In genomic region chr1:151255381-151255780, GRCh38 we compare ENCODE assay signal across 8 cellular contexts. TPM values are rescaled to one million over a fixed set of nuclear protein-coding genes. Genes with fewer than 3 reads are reported as not detected.
DNase-seq lines count a peak whose midpoint lies in the region; ATAC-seq and TF ChIP-seq lines count a peak whose summit lies in the region.

No MANE protein-coding gene starts in this region.

- peak overlapping the region; percentile 57 for H3K27ac ChIP-seq in PC-9
- H3K27ac ChIP-seq in esophagus muscularis mucosa (replicated peaks in 1 of 4) = peak overlapping the region; percentile 86 to 91 (median 90)
- H3K27ac ChIP-seq in prostate gland = no peak overlapping the region

- H2AFZ ChIP-seq in PC-9 = peak overlapping the region; percentile 71; the same call in 1 of the 2 replicates

- TF ChIP-seq CTCF in PC-9 (conservative IDR thresholded peaks at IDR 0.05) (no peak), esophagus muscularis mucosa (IDR thresholded peaks at IDR 0.05) (no peak), prostate gland (IDR thresholded peaks at IDR 0.05) (no peak), mucosa of descending colon (IDR thresholded peaks at IDR 0.05) (no peak)

- H3K4me1 ChIP-seq in PC-9 (replicated peaks; ENCODE audit: insufficient read depth) (peaks cover 7% of the 10 kb centered on the region), esophagus muscularis mucosa (peaks cover 14 to 43% (median 35%) of the 10 kb centered on the region in 4 donors), prostate gland (replicated peaks) (no peaks in the 10 kb centered on the region), mucosa of descending colon (ENCODE audit: low read depth) (peaks cover 17% of the 10 kb centered on the region)

- H3K9me3 ChIP-seq in PC-9 (ENCODE audit: insufficient read depth, low read depth) = no peaks in the 10 kb centered on the region
- H3K9me3 ChIP-seq in esophagus muscularis mucosa = no peaks in the 10 kb centered on the region
- H3K9me3 ChIP-seq in prostate gland = no peaks in the 10 kb centered on the region
- no peaks in the 10 kb centered on the region for H3K9me3 ChIP-seq in mucosa of descending colon

- peak overlapping the region; percentile 76 for H3K4me3 ChIP-seq in PC-9
- peak overlapping the region; percentile 84 to 100 (median 90) for H3K4me3 ChIP-seq in esophagus muscularis mucosa
- peak overlapping the region; percentile 92 to 95 for H3K4me3 ChIP-seq in prostate gland
- H3K4me3 ChIP-seq in mucosa of descending colon = no peak overlapping the region

- WGBS in esophagus muscularis mucosa = 43% methylated on average over 10 of the region's 10 CpGs
- 30% methylated on average over 10 of the region's 10 CpGs for WGBS in prostate gland

- POLR2A ChIA-PET in PC-9 (lab: Charles Lee; ENCODE audit: unreplicated experiment) = no interaction called here

- DNase-seq in Daoy (ENCODE audit: low read depth) (peak; percentile 8), PC-9 (no peak), esophagus muscularis mucosa (ENCODE audit: extremely low spot score) (no peak), prostate gland (ENCODE audit: low spot score) (no peak), mucosa of descending colon (no peak), HPDE6-E6E7 (ENCODE audit: extremely low spot score) (no peak)
- no peak for DNase-seq in stimulated activated CD4-positive, alpha-beta T cell treated with anti-CD3 and anti-CD28 coated beads, Interleukin-12 subunit alpha, Interleukin-12 subunit beta, amount 100 ng/mL, for 4 hours

- CTCF ChIA-PET in PC-9 (lab: Charles Lee) = interaction anchor here (1.0 kb wide), 1 partner anchor 26 kb away, joined by 3 read pairs; the partner anchor contains the start of gene ZNF687

- peaks cover 56% of the 10 kb centered on the region for H3K79me2 ChIP-seq in PC-9 (ENCODE audit: low read depth)

- BruUV-seq in PC-9 (replicated peaks; lab: Mats Ljungman, UMichigan) = TSS peak; percentile 70

- H3K4me2 ChIP-seq in PC-9 = peak overlapping the region; percentile 96

- TF ChIP-seq POLR2A in esophagus muscularis mucosa (IDR thresholded peaks at IDR 0.05; ENCODE audit: low read depth) = no peak
- TF ChIP-seq POLR2A in prostate gland (IDR thresholded peaks at IDR 0.05) = no peak

- intact Hi-C loops in PC-9 (cut with micrococcal nuclease; ENCODE audit: unreplicated experiment) = no loop called here
- intact Hi-C loops in esophagus muscularis mucosa (cut with DNase I) = no loop called here
- intact Hi-C loops in prostate gland (cut with DNase I) = loop anchor here (2.0 kb wide), 1 partner anchor 57 kb away; the partner anchor contains the start of gene PIP5K1A
- intact Hi-C loops in mucosa of descending colon (cut with DNase I, micrococcal nuclease) = no loop called here

- peaks cover 36% of the 10 kb centered on the region for H3F3A ChIP-seq in PC-9 (ENCODE audit: insufficient read depth, low read depth)

- peaks cover 20% of the 10 kb centered on the region; the same call in 1 of the 2 replicates for H4K20me1 ChIP-seq in PC-9 (ENCODE audit: insufficient read depth)

- H3K9me2 ChIP-seq in PC-9 (ENCODE audit: insufficient read depth) = no peaks in the 10 kb centered on the region

- no peaks in the 10 kb centered on the region for H3K27me3 ChIP-seq in PC-9 (ENCODE audit: insufficient read depth, low read depth)
- no peaks in the 10 kb centered on the region for H3K27me3 ChIP-seq in esophagus muscularis mucosa
- no peaks in the 10 kb centered on the region for H3K27me3 ChIP-seq in prostate gland (replicated peaks; ENCODE audit: insufficient read depth)

- H3K36me3 ChIP-seq in PC-9 (ENCODE audit: low read depth) (peaks cover 7% of the 10 kb centered on the region; the same call in 1 of the 2 replicates), esophagus muscularis mucosa (peaks cover 0 to 10% (median 0%) of the 10 kb centered on the region in 4 donors), prostate gland (no peaks in the 10 kb centered on the region), mucosa of descending colon (ENCODE audit: low read depth) (no peaks in the 10 kb centered on the region)

- ATAC-seq in mucosa of descending colon = no peak
- no peak for ATAC-seq in GM21526 (IDR thresholded peaks at IDR 0.05; ENCODE audit: low FRiP score, unreplicated experiment)

- no peak for TF ChIP-seq EP300 in esophagus muscularis mucosa (IDR thresholded peaks at IDR 0.05)

RNA-seq across cellular contexts. Expression of gene PSMD4, which starts 0.8 kb away (rescaled TPM):
- total RNA-seq in Daoy (2014; rRNA removed; shearing (Covaris generic)) = 412 and 482 TPM in 2 replicates
- total RNA-seq in PC-9 (2021) = 230 and 255 TPM in 2 replicates
- total RNA-seq in esophagus muscularis mucosa = 100 to 1,000 TPM; 157 to 195 (median 176) TPM
- total RNA-seq in prostate gland = 100 to 1,000 TPM in 1 of 2 donors, 10 to 100 TPM in 1; 96.1 to 116 TPM
- total RNA-seq in mucosa of descending colon = 100 to 1,000 TPM in 1 of 3 donors, 10 to 100 TPM in 2; 90.2 to 150 (median 95.1) TPM

RNA-seq across cellular contexts. Expression of gene ZNF687, which starts 26.7 kb away (rescaled TPM):
- total RNA-seq in Daoy (2014; rRNA removed; shearing (Covaris generic)) = 11.4 and 11.9 TPM in 2 replicates
- total RNA-seq in PC-9 (2021) (26.6 and 28.7 TPM in 2 replicates), esophagus muscularis mucosa (10 to 100 TPM; 16.6 to 28.6 (median 23.1) TPM), prostate gland (10 to 100 TPM; 30.1 to 46.4 TPM), mucosa of descending colon (10 to 100 TPM; 22.6 to 31.8 (median 29.7) TPM)

RNA-seq across cellular contexts. Expression of gene PIP5K1A, which starts 57.0 kb away (rescaled TPM):
- 19.6 and 30.9 TPM in 2 replicates for total RNA-seq in Daoy (2014; rRNA removed; shearing (Covaris generic))
- total RNA-seq in PC-9 (2021) (69.7 and 76.4 TPM in 2 replicates), esophagus muscularis mucosa (10 to 100 TPM; 44.7 to 54.9 (median 47.1) TPM), prostate gland (10 to 100 TPM; 40.2 to 96.7 TPM), mucosa of descending colon (10 to 100 TPM; 38.4 to 47.5 (median 39.2) TPM)

Comparison
In these comparisons a context has a peak if more than half of its experiments do, and no peak if none do; other contexts are left out.
1. H3K27ac ChIP-seq: peak in PC-9 (single experiment) and esophagus muscularis mucosa (4 of 4); none in prostate gland (0 of 2).